12 cellular contexts compared by ENCODE assay signal in the genomic region with DNA sequence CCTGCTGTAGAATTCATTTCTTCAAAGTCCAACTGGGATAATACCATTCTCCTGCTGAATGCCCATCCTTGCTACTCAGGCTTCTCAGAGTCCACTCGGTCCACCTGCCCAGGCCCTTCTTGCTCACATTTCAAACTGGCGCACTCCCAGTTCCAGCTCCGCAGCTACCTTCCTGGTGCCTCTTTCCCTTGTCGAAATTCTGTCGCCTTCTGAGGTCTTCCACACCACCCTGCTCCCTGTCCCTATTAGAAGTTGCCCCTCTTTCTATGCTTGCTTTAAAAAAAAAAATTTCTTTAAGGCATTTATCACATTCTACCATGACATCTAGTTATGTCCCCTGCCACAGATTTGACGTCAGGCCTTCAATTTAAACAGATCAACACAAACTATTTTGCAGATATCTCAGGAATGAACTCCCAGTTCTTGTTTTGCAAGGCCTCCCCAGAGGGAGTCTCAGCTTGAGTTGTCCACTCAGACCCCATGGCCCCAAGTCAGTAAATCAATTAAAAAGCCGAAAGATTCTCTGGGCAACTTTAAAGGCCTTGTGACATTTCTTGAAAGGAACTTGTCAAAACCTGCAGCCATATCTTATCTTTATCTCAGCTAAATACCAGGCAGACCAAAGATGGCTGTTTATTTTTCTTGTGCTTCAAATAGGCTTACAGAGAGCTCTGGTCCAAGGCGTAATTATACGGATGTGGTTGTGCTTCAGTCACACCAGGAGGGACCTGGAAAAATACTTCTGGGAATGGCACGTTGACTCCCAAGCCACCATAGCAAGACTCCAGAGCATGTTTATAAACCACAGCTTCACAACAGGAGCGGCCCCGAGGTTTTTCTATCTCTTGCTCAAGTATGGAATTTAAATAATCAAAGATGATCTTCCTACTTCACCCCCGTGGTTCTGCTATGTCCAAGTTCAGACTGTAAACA. TPM values are rescaled to one million over a fixed set of nuclear protein-coding genes. Genes with fewer than 3 reads are reported as not detected.
DNase-seq lines count a peak whose midpoint lies in the region; ATAC-seq and TF ChIP-seq lines count a peak whose summit lies in the region.
"Had no signal": no experiment of that assay in that cellular context is flagged by ENCODE, and none has a peak within 500 bp of the region (broad histone marks: within the 10 kb centered on the region; RNA-seq: fewer than 3 reads in every experiment).

No MANE protein-coding gene starts in this region.

- intact Hi-C loops in Caco-2 (cut with micrococcal nuclease; ENCODE audit: unreplicated experiment) = loop anchor here (1.0 to 2.0 kb wide), 4 partner anchors 55 to 196 kb away; no protein-coding TSS in a partner anchor

- H3K9me3 ChIP-seq in Caco-2 = no peaks in the 10 kb centered on the region
- H3K9me3 ChIP-seq: esophagus muscularis mucosa, right lobe of liver, suprapubic skin had no signal

- H3K4me1 ChIP-seq in Caco-2 = peaks cover 37% of the 10 kb centered on the region

- no peak for ATAC-seq in HG03378 (IDR thresholded peaks at IDR 0.05; ENCODE audit: unreplicated experiment)
- ATAC-seq: right lobe of liver had no signal

- BruUV-seq in Caco-2 (replicated peaks; lab: Mats Ljungman, UMichigan) = no TSS peak

- H3K36me3 Mint-ChIP-seq in Caco-2 (ENCODE audit: insufficient read depth, unreplicated experiment) (peaks cover 18% of the 10 kb centered on the region), IgD-negative memory B cell (peaks cover 1% of the 10 kb centered on the region), nephron progenitor cell (ENCODE audit: low read depth) (peaks cover 9% of the 10 kb centered on the region), HFFc6 (ENCODE audit: low read depth) (no peaks in the 10 kb centered on the region)

- DNase-seq in Caco-2 (peak; percentile 78 to 80), brain microvascular endothelial cell (peak; percentile 38), nephron progenitor cell (no peak), HFFc6 (no peak), HT-29 (ENCODE audit: low spot score) (no peak)
- DNase-seq: cerebellar nuclear complex, right lobe of liver, RPMI8226 had no signal

- no peaks in the 10 kb centered on the region for H3K27me3 ChIP-seq in Caco-2 (replicated peaks; ENCODE audit: control insufficient read depth, insufficient read depth, low read length)
- H3K27me3 ChIP-seq in brain microvascular endothelial cell (replicated peaks) = no peaks in the 10 kb centered on the region
- H3K27me3 ChIP-seq: right lobe of liver, suprapubic skin had no signal

- no peak overlapping the region for H3K27ac ChIP-seq in brain microvascular endothelial cell
- H3K27ac ChIP-seq: esophagus muscularis mucosa, right lobe of liver, suprapubic skin had no signal

- no peak overlapping the region for H3K4me3 ChIP-seq in Caco-2 (ENCODE audit: low read depth, low read length)
- H3K4me3 ChIP-seq in brain microvascular endothelial cell (ENCODE audit: low read depth, low read length) = no peak overlapping the region

- no peaks in the 10 kb centered on the region; the same call in 1 of the 2 replicates for H3K36me3 ChIP-seq in Caco-2 (ENCODE audit: control insufficient read depth, insufficient read depth, low read length)
- H3K36me3 ChIP-seq in brain microvascular endothelial cell (replicated peaks) = no peaks in the 10 kb centered on the region
- H3K36me3 ChIP-seq: esophagus muscularis mucosa, right lobe of liver, suprapubic skin had no signal

- TF ChIP-seq CTCF in Caco-2 (IDR thresholded peaks at IDR 0.05; ENCODE audit: insufficient read depth in 1 of 2, low read depth in 1 of 2, low read length in 1 of 2, severe bottlenecking in 1 of 2, unreplicated experiment in 1 of 2) = no peak
- TF ChIP-seq CTCF in brain microvascular endothelial cell (IDR thresholded peaks at IDR 0.05; ENCODE audit: low read depth, low read length, missing control alignments) = no peak
- TF ChIP-seq CTCF in nephron progenitor cell (IDR thresholded peaks at IDR 0.05) = no peak
- no peak for TF ChIP-seq CTCF in HFFc6 (IDR thresholded peaks at IDR 0.05)

- H3K9me3 Mint-ChIP-seq in Caco-2 (ENCODE audit: unreplicated experiment) (no peaks in the 10 kb centered on the region), IgD-negative memory B cell (no peaks in the 10 kb centered on the region), nephron progenitor cell (peaks cover 12% of the 10 kb centered on the region), HFFc6 (no peaks in the 10 kb centered on the region)

- CTCF ChIA-PET in Caco-2 (lab: Charles Lee) = interaction anchor here (0.9 to 2.8 kb wide), 4 partner anchors 23 to 196 kb away, joined by 3 to 9 read pairs (median 3); no protein-coding TSS in a partner anchor

- in situ Hi-C loops in brain microvascular endothelial cell (cut with HindIII; ENCODE audit: low pct_ligation_motif_present, low sequenced_read_pairs) = no loop called here

- H3K27me3 Mint-ChIP-seq in Caco-2 (ENCODE audit: insufficient read depth, unreplicated experiment) (no peaks in the 10 kb centered on the region), IgD-negative memory B cell (no peaks in the 10 kb centered on the region), nephron progenitor cell (ENCODE audit: low read depth, poor library complexity) (peaks cover 71% of the 10 kb centered on the region), HFFc6 (ENCODE audit: insufficient read depth) (peaks cover 2% of the 10 kb centered on the region)

- POLR2A ChIA-PET in Caco-2 (lab: Charles Lee) = interaction anchor here (0.6 to 1.1 kb wide), 4 partner anchors 54 to 182 kb away, joined by 3 to 6 read pairs (median 3); partner anchors contain the start of gene C1orf198

- H3K4me1 Mint-ChIP-seq in Caco-2 (ENCODE audit: low read depth, unreplicated experiment) (peaks cover 35% of the 10 kb centered on the region), IgD-negative memory B cell (peaks cover 5 to 13% (median 13%) of the 10 kb centered on the region in 3 donors), nephron progenitor cell (peaks cover 27% of the 10 kb centered on the region), HFFc6 (ENCODE audit: low read depth) (peaks cover 10% of the 10 kb centered on the region)

- H3K27ac Mint-ChIP-seq in Caco-2 (ENCODE audit: unreplicated experiment) (peak overlapping the region; percentile 67), IgD-negative memory B cell (peak overlapping the region in 1 of 3 donors; percentile 80), nephron progenitor cell (no peak overlapping the region), HFFc6 (no peak overlapping the region)

- peak overlapping the region; percentile 81 for H3K4me3 Mint-ChIP-seq in Caco-2 (ENCODE audit: unreplicated experiment)
- H3K4me3 Mint-ChIP-seq in IgD-negative memory B cell = peak overlapping the region in 3 of 4 donors; percentile 57 to 91 (median 87)
- peak overlapping the region; percentile 79 for H3K4me3 Mint-ChIP-seq in nephron progenitor cell
- no peak overlapping the region for H3K4me3 Mint-ChIP-seq in HFFc6

RNA-seq across cellular contexts. Expression of gene FAM89A, which starts 2.2 kb away (rescaled TPM):
- 38.8 and 44.2 TPM in 2 replicates for total RNA-seq in Caco-2 (2022)
- polyA plus RNA-seq in IgD-negative memory B cell = 6.9 TPM
- 1 to 10 TPM; 2.4 to 3.7 (median 2.9) TPM for total RNA-seq in HFFc6 (2021; fragmentation: NEBNext Ultra II Directional; extraction: Animal tissue kit (Norgen Biotek cat#: 25700))
- total RNA-seq in HT-29 (2014; rRNA removed; shearing (Covaris generic)) = 16.7 and 19.8 TPM in 2 replicates

RNA-seq across cellular contexts. Expression of gene ARV1, which starts 59.0 kb away (rescaled TPM):
- total RNA-seq in Caco-2 (2022) = 8.6 and 9.8 TPM in 2 replicates
- polyA plus RNA-seq in IgD-negative memory B cell = 29.2 TPM
- 10 to 100 TPM; 20.0 to 26.8 (median 22.1) TPM for total RNA-seq in HFFc6 (2021; fragmentation: NEBNext Ultra II Directional; extraction: Animal tissue kit (Norgen Biotek cat#: 25700))
- total RNA-seq in HT-29 (2014; rRNA removed; shearing (Covaris generic)) = 5.9 and 6.3 TPM in 2 replicates

RNA-seq across cellular contexts. Expression of gene TTC13, which starts 59.2 kb away (rescaled TPM):
- 55.8 and 57.6 TPM in 2 replicates for total RNA-seq in Caco-2 (2022)
- 12.8 TPM for polyA plus RNA-seq in IgD-negative memory B cell
- 10 to 100 TPM; 10.7 to 14.4 (median 12.4) TPM for total RNA-seq in HFFc6 (2021; fragmentation: NEBNext Ultra II Directional; extraction: Animal tissue kit (Norgen Biotek cat#: 25700))
- total RNA-seq in HT-29 (2014; rRNA removed; shearing (Covaris generic)) = 15.0 and 23.7 TPM in 2 replicates

Comparison
In these comparisons a context has a peak if more than half of its experiments do, and no peak if none do; other contexts are left out.
1. DNase-seq: peak in Caco-2 (2 of 2) and brain microvascular endothelial cell (single experiment); none in nephron progenitor cell (single experiment), HFFc6 (single experiment) and HT-29 (single experiment).